Comparison of ENCODE assay signal across 9 cellular contexts in genomic region chr14:100278702-100279101, GRCh38. TPM values are rescaled to one million over a fixed set of nuclear protein-coding genes. Genes with fewer than 3 reads are reported as not detected.
DNase-seq lines count a peak whose midpoint lies in the region; ATAC-seq and TF ChIP-seq lines count a peak whose summit lies in the region.
"Had no signal": no experiment of that assay in that cellular context is flagged by ENCODE, and none has a peak within 500 bp of the region (broad histone marks: within the 10 kb centered on the region; RNA-seq: fewer than 3 reads in every experiment).

No MANE protein-coding gene starts in this region.

- peaks cover 36% of the 10 kb centered on the region for H3K4me1 Mint-ChIP-seq in activated CD4-positive, alpha-beta T cell treated with anti-CD3 and anti-CD28 coated beads for 36 hours
- H3K4me1 Mint-ChIP-seq in H9: peaks cover 32 to 41% of the 10 kb centered on the region in 2 experiments

- H4K5ac ChIP-seq in H9 (ENCODE audit: insufficient read length, low read depth, low read length): no peak overlapping the region

- H3K23me2 ChIP-seq in H9 (ENCODE audit: insufficient read length, low read depth, low read length, poor library complexity, severe bottlenecking): no peaks in the 10 kb centered on the region

- no peak overlapping the region for H2BK20ac ChIP-seq in H9 (ENCODE audit: low read depth, low read length, poor library complexity, severe bottlenecking)

- no peak overlapping the region for H2BK15ac ChIP-seq in H9 (ENCODE audit: low read depth, low read length)

- peaks cover 14% of the 10 kb centered on the region for H4K20me1 ChIP-seq in MM.1S (ENCODE audit: insufficient read depth, low read length)
- H4K20me1 ChIP-seq in H9 (ENCODE audit: control insufficient read depth, insufficient read depth, insufficient read length): no peaks in the 10 kb centered on the region

- H3K4me2 ChIP-seq in MM.1S (ENCODE audit: low read depth, low read length): peak overlapping the region; percentile 13; the same call in 1 of the 2 replicates
- H3K4me2 ChIP-seq in H9 (ENCODE audit: insufficient read depth, insufficient read length, low read length): no peak overlapping the region

- no peak for ATAC-seq in activated CD4-positive, alpha-beta T cell treated with anti-CD3 and anti-CD28 coated beads for 36 hours
- ATAC-seq in HG03469 (IDR thresholded peaks at IDR 0.05; ENCODE audit: unreplicated experiment): no peak
- ATAC-seq in GM18873 (IDR thresholded peaks at IDR 0.05; ENCODE audit: low FRiP score, unreplicated experiment): no peak

- H2AK5ac ChIP-seq in H9 (ENCODE audit: insufficient read length, low read length): no peak overlapping the region

- H3K79me1 ChIP-seq in H9 (ENCODE audit: insufficient read depth, low read depth, low read length, poor library complexity, severe bottlenecking): peaks cover 6% of the 10 kb centered on the region

- H2AFZ ChIP-seq in MM.1S (ENCODE audit: low read length) (no peak overlapping the region), H9 (ENCODE audit: low read length) (no peak overlapping the region)

- H3K36me3 ChIP-seq in MM.1S (replicated peaks; ENCODE audit: insufficient read depth, low read length): no peaks in the 10 kb centered on the region
- peaks cover 0 to 78% (median 12%) of the 10 kb centered on the region in 6 donors for H3K36me3 ChIP-seq in spleen

- no peaks in the 10 kb centered on the region for H3K27me3 Mint-ChIP-seq in activated CD4-positive, alpha-beta T cell treated with anti-CD3 and anti-CD28 coated beads for 36 hours
- H3K27me3 Mint-ChIP-seq in H9 (ENCODE audit: low read depth): no peaks in the 10 kb centered on the region

- H3K27me3 ChIP-seq in MM.1S (replicated peaks; ENCODE audit: insufficient read depth, low read length): no peaks in the 10 kb centered on the region
- H3K27me3 ChIP-seq in spleen (replicated peaks in 1 of 7): no peaks in the 10 kb centered on the region
- no peaks in the 10 kb centered on the region for H3K27me3 ChIP-seq in H9 (ENCODE audit: insufficient read depth, low read length)

- peak overlapping the region; percentile 51 for H3K27ac Mint-ChIP-seq in activated CD4-positive, alpha-beta T cell treated with anti-CD3 and anti-CD28 coated beads for 36 hours
- peak overlapping the region in 1 of 3 experiments; percentile 26; a peak in 1 of 7 replicates for H3K27ac Mint-ChIP-seq in H9

- no peak overlapping the region for H3K23ac ChIP-seq in H9 (ENCODE audit: insufficient read length, low read depth, low read length)

- H3K79me2 ChIP-seq in MM.1S (ENCODE audit: low read length): peaks cover 70% of the 10 kb centered on the region
- peaks cover 8% of the 10 kb centered on the region; the same call in 1 of the 2 replicates for H3K79me2 ChIP-seq in H9 (ENCODE audit: insufficient read depth, low read length)

- TF ChIP-seq CTCF in MM.1S (IDR thresholded peaks at IDR 0.05; ENCODE audit: low read length) (peak; percentile 25; the same call in 1 of the 2 replicates), spleen (IDR thresholded peaks at IDR 0.05 in 8 of 11, conservative IDR thresholded peaks at IDR 0.05 in 3 of 11) (peak in 6 of 11 experiments; percentile 24 to 42 (median 30)), H9 (conservative IDR thresholded peaks at IDR 0.05) (no peak)

- no peaks in the 10 kb centered on the region for H3K9me2 ChIP-seq in MM.1S (replicated peaks; ENCODE audit: insufficient read depth, low read length)

- no peak overlapping the region for H3K56ac ChIP-seq in H9 (ENCODE audit: insufficient read length, low read depth, low read length)

- no peak overlapping the region for H3T11ph ChIP-seq in H9 (ENCODE audit: low read length)

- no peak overlapping the region for H4K8ac ChIP-seq in H9 (replicated peaks; ENCODE audit: insufficient read length, low read depth, low read length)

- H3K4me1 ChIP-seq in MM.1S (ENCODE audit: low read length) (peaks cover 12% of the 10 kb centered on the region; the same call in 1 of the 2 replicates), spleen (peaks cover 18 to 89% (median 37%) of the 10 kb centered on the region in 6 donors), H9 (ENCODE audit: insufficient read depth, low read length) (no peaks in the 10 kb centered on the region; the same call in 1 of the 2 replicates)

- H3K4me3 ChIP-seq in MM.1S (ENCODE audit: low read length): no peak overlapping the region
- H3K4me3 ChIP-seq in spleen: no peak overlapping the region

- no peak overlapping the region for H3K27ac ChIP-seq in MM.1S (ENCODE audit: low read length)
- H3K27ac ChIP-seq in spleen: peak overlapping the region in 7 of 8 donors; percentile 26 to 58 (median 44)
- no peak overlapping the region for H3K27ac ChIP-seq in H9 (ENCODE audit: insufficient read length, low read depth, low read length)
- H3K27ac ChIP-seq: C4-2B had no signal

- H3K4me3 Mint-ChIP-seq in activated CD4-positive, alpha-beta T cell treated with anti-CD3 and anti-CD28 coated beads for 36 hours: no peak overlapping the region
- H3K4me3 Mint-ChIP-seq in H9: no peak overlapping the region

- H3F3A ChIP-seq in MM.1S (ENCODE audit: insufficient read depth, low read length): no peaks in the 10 kb centered on the region

- intact Hi-C loops in activated CD4-positive, alpha-beta T cell treated with anti-CD3 and anti-CD28 coated beads for 36 hours (cut with DNase I, micrococcal nuclease): no loop called here
- intact Hi-C loops in spleen (cut with DNase I; ENCODE audit: low total_unique reads): no loop called here

- H3K4ac ChIP-seq in H9 (ENCODE audit: low read depth, low read length): no peak overlapping the region

- no peak overlapping the region for H2BK5ac ChIP-seq in H9 (ENCODE audit: insufficient read length, low read length)

- no peak overlapping the region for H3K9ac ChIP-seq in MM.1S (ENCODE audit: low read length)
- H3K9ac ChIP-seq in H9 (ENCODE audit: extremely low read depth, insufficient read length, low read length): no peak overlapping the region

- no peak overlapping the region for H3K14ac ChIP-seq in H9 (ENCODE audit: insufficient read depth, low read length)

- no peaks in the 10 kb centered on the region for H3K9me3 Mint-ChIP-seq in activated CD4-positive, alpha-beta T cell treated with anti-CD3 and anti-CD28 coated beads for 36 hours (ENCODE audit: low read depth)
- no peaks in the 10 kb centered on the region for H3K9me3 Mint-ChIP-seq in H9

- CTCF ChIA-PET in activated CD4-positive, alpha-beta T cell treated with anti-CD3 and anti-CD28 coated beads for 36 hours (lab: Charles Lee): interaction anchor here (0.7 to 1.9 kb wide), 5 partner anchors 12 to 323 kb away, joined by 3 to 5 read pairs (median 4); no protein-coding TSS in a partner anchor

- peaks cover 23% of the 10 kb centered on the region for H3K36me3 Mint-ChIP-seq in activated CD4-positive, alpha-beta T cell treated with anti-CD3 and anti-CD28 coated beads for 36 hours (ENCODE audit: low read depth)
- peaks cover 20 to 39% (median 35%) of the 10 kb centered on the region in 3 experiments for H3K36me3 Mint-ChIP-seq in H9 (ENCODE audit: insufficient read depth in 1 of 3, low read depth in 3 of 3)

- WGBS in spleen, 5 donors: 35 to 49% (median 38%) methylated on average over 8 of the region's 8 CpGs
- WGBS in H9 (ENCODE audit: extremely low coverage, insufficient read length, low lambda C conversion rate): no CpG with 5 or more reads among the region's 8 CpGs

- POLR2A ChIA-PET in activated CD4-positive, alpha-beta T cell treated with anti-CD3 and anti-CD28 coated beads for 36 hours (lab: Charles Lee): interaction anchor here (0.9 kb wide), 1 partner anchor 119 kb away, joined by 4 read pairs; the partner anchor contains the start of gene DEGS2

- TF ChIP-seq POLR2A in spleen (IDR thresholded peaks at IDR 0.05): no peak

- H2BK12ac ChIP-seq in H9 (ENCODE audit: insufficient read length, low read depth, low read length): no peak overlapping the region

- no peak overlapping the region for H3K18ac ChIP-seq in H9 (ENCODE audit: insufficient read length, low read depth, low read length)

- DNase-seq in activated CD4-positive, alpha-beta T cell treated with anti-CD3 and anti-CD28 coated beads for 36 hours: no peak
- DNase-seq in activated CD4-positive, alpha-beta T cell treated with anti-CD3 and anti-CD28 coated beads for 1 hour: no peak
- peak; percentile 64 for DNase-seq in MM.1S
- peak; percentile 57 for DNase-seq in cerebellum (ENCODE audit: low spot score)
- DNase-seq in spleen: no peak
- DNase-seq in H9: no peak

- no peak overlapping the region for H4K91ac ChIP-seq in H9 (ENCODE audit: insufficient read length, low read depth, low read length)

- H3K9me3 ChIP-seq in MM.1S (replicated peaks; ENCODE audit: insufficient read depth, low read length): no peaks in the 10 kb centered on the region
- no peaks in the 10 kb centered on the region for H3K9me3 ChIP-seq in spleen
- no peaks in the 10 kb centered on the region for H3K9me3 ChIP-seq in H9 (ENCODE audit: control insufficient read depth, low read depth, low read length)

- no peak overlapping the region for H2BK120ac ChIP-seq in H9 (ENCODE audit: low read depth, low read length, poor library complexity, severe bottlenecking)

RNA-seq across cellular contexts. Expression of gene SLC25A29, which starts 27.5 kb away (rescaled TPM):
- total RNA-seq in activated CD4-positive, alpha-beta T cell treated with anti-CD3 and anti-CD28 coated beads for 36 hours: 1 to 10 TPM; 5.4 to 5.8 TPM
- 46.8 TPM for total RNA-seq in cerebellum
- total RNA-seq in spleen: 10 to 100 TPM; 19.6 to 42.7 (median 33.9) TPM
- polyA plus RNA-seq in spleen: 10 to 100 TPM; 26.2 to 52.9 (median 30.2) TPM
- total RNA-seq in H9 (2021): 161 and 175 TPM in 2 replicates

RNA-seq across cellular contexts. Expression of gene YY1, which starts 39.8 kb away (rescaled TPM):
- total RNA-seq in activated CD4-positive, alpha-beta T cell treated with anti-CD3 and anti-CD28 coated beads for 36 hours: 100 to 1,000 TPM in 1 of 2 experiments, 10 to 100 TPM in 1; 99.7 to 104 TPM
- 41.0 TPM for total RNA-seq in cerebellum
- 10 to 100 TPM; 53.7 to 64.1 (median 58.3) TPM for total RNA-seq in spleen
- polyA plus RNA-seq in spleen: 10 to 100 TPM; 28.4 to 34.1 (median 31.0) TPM
- 103 and 106 TPM in 2 replicates for total RNA-seq in H9 (2021)

RNA-seq across cellular contexts. Expression of gene SLC25A47, which starts 44.4 kb away (rescaled TPM):
- not detected for total RNA-seq in activated CD4-positive, alpha-beta T cell treated with anti-CD3 and anti-CD28 coated beads for 36 hours
- total RNA-seq in cerebellum (not detected), spleen (not detected), H9 (2021) (0.13 TPM in 1 of 2 replicates, not detected in the other)
- polyA plus RNA-seq in spleen: under 1 TPM in 2 of 3 donors, not detected in 1; 0.03 to 0.11 TPM

Comparison
In these comparisons a context has a peak if more than half of its experiments do, and no peak if none do; other contexts are left out.
1. DNase-seq: peak in MM.1S (single experiment) and cerebellum (single experiment); none in activated CD4-positive, alpha-beta T cell treated with anti-CD3 and anti-CD28 coated beads for 36 hours (single experiment), activated CD4-positive, alpha-beta T cell treated with anti-CD3 and anti-CD28 coated beads for 1 hour (single experiment), spleen (single experiment) and H9 (single experiment).
2. H3K27ac ChIP-seq: peak in spleen (7 of 8); none in MM.1S (single experiment) and H9 (single experiment).